In genomic region chr12:113174461-113175384, GRCh38 we compare ENCODE assay signal across 8 cellular contexts. TPM values are rescaled to one million over a fixed set of nuclear protein-coding genes. Genes with fewer than 3 reads are reported as not detected.
A peak's percentile ranks its signal among the peaks of the same experiment; 100 is the strongest.
DNase-seq lines count a peak whose midpoint lies in the region; ATAC-seq and TF ChIP-seq lines count a peak whose summit lies in the region.

No MANE protein-coding gene starts in this region.

- no peak for ATAC-seq in GM18505 (IDR thresholded peaks at IDR 0.05; ENCODE audit: unreplicated experiment)

- H3K4me2 ChIP-seq in hepatocyte: no peak overlapping the region

- TF ChIP-seq CTCF in hepatocyte (IDR thresholded peaks at IDR 0.05; ENCODE audit: poor library complexity): peak; percentile 98

- no peaks in the 10 kb centered on the region for H4K20me1 ChIP-seq in hepatocyte (ENCODE audit: insufficient read depth, poor library complexity, severe bottlenecking)

- 67% methylated on average over 27 of the region's 32 CpGs for WGBS in hepatocyte (ENCODE audit: low lambda C conversion rate, missing lambda C conversion rate)

- H3K27ac ChIP-seq in hepatocyte: no peak overlapping the region

- H3K4me3 ChIP-seq in hepatocyte: no peak overlapping the region

- H3K79me2 ChIP-seq in hepatocyte: no peaks in the 10 kb centered on the region

- H3K9me3 ChIP-seq in hepatocyte (ENCODE audit: low read depth): no peaks in the 10 kb centered on the region

- TF ChIP-seq POLR2A in GM18505 (IDR thresholded peaks at IDR 0.05; ENCODE audit: borderline replicate concordance, extremely low read depth, insufficient read depth, insufficient read length): no peak

- no peaks in the 10 kb centered on the region for H3K4me1 ChIP-seq in hepatocyte (ENCODE audit: insufficient read depth)

- H3K27me3 ChIP-seq in hepatocyte: no peaks in the 10 kb centered on the region

- no peaks in the 10 kb centered on the region for H3K36me3 ChIP-seq in hepatocyte (replicated peaks; ENCODE audit: insufficient read depth, low read depth)

- DNase-seq in NCI-H1092 (lab: John Stamatoyannopoulos, UW): peak; percentile 30
- DNase-seq in NCI-H1092 treated with DMSO at 0.1 percent for 48 hours (lab: John Stamatoyannopoulos, UW): no peak
- DNase-seq in HT-29 (ENCODE audit: low spot score): peak; percentile 76
- DNase-seq in T-helper 2 cell: peak; percentile 52 to 75 (median 61)
- peak in 54 of 58 donors; percentile 9 to 89 (median 46) for DNase-seq in anterior cingulate cortex (lab: John Stamatoyannopoulos, UW)
- peak; percentile 80 for DNase-seq in hepatocyte (ENCODE audit: low spot score)
- peak; percentile 48 to 78 for DNase-seq in stimulated activated CD4-positive, alpha-beta T cell treated with anti-CD3 and anti-CD28 coated beads, Interleukin-12 subunit alpha, Interleukin-12 subunit beta, amount 100 ng/mL, for 24 hours (ENCODE audit: low read depth in 2 of 2)

- H3K9me2 ChIP-seq in hepatocyte (replicated peaks; ENCODE audit: insufficient read depth): no peaks in the 10 kb centered on the region

- H2AFZ ChIP-seq in hepatocyte: no peak overlapping the region

RNA-seq across cellular contexts. Expression of gene DDX54, which starts 10.6 kb away (rescaled TPM):
- 100 and 105 TPM in 2 replicates for total RNA-seq in HT-29 (2014; rRNA removed; shearing (Covaris generic))
- total RNA-seq in hepatocyte: 32.3 and 52.6 TPM in 2 replicates
- 36.0 and 37.8 TPM in 2 replicates for polyA plus RNA-seq in hepatocyte

RNA-seq across cellular contexts. Expression of gene RITA1, which starts 10.8 kb away (rescaled TPM):
- 52.1 and 53.0 TPM in 2 replicates for total RNA-seq in HT-29 (2014; rRNA removed; shearing (Covaris generic))
- total RNA-seq in hepatocyte: 16.1 and 19.1 TPM in 2 replicates
- 15.7 and 26.9 TPM in 2 replicates for polyA plus RNA-seq in hepatocyte

RNA-seq across cellular contexts. Expression of gene CFAP73, which starts 25.2 kb away (rescaled TPM):
- 0.61 and 0.78 TPM in 2 replicates for total RNA-seq in HT-29 (2014; rRNA removed; shearing (Covaris generic))
- not detected in 2 replicates for total RNA-seq in hepatocyte
- not detected in 2 replicates for polyA plus RNA-seq in hepatocyte

RNA-seq across cellular contexts. Expression of gene RASAL1, which starts 39.2 kb away (rescaled TPM):
- total RNA-seq in HT-29 (2014; rRNA removed; shearing (Covaris generic)): 0.33 and 2.1 TPM in 2 replicates
- total RNA-seq in hepatocyte: not detected in 2 replicates
- polyA plus RNA-seq in hepatocyte: 0.22 and 0.74 TPM in 2 replicates

RNA-seq across cellular contexts. Expression of gene TPCN1, which starts 46.5 kb away (rescaled TPM):
- total RNA-seq in HT-29 (2014; rRNA removed; shearing (Covaris generic)): 23.8 and 36.3 TPM in 2 replicates
- 16.9 and 20.1 TPM in 2 replicates for total RNA-seq in hepatocyte
- polyA plus RNA-seq in hepatocyte: 31.3 and 32.1 TPM in 2 replicates
